18 cellular contexts compared by ENCODE assay signal in the genomic region with DNA sequence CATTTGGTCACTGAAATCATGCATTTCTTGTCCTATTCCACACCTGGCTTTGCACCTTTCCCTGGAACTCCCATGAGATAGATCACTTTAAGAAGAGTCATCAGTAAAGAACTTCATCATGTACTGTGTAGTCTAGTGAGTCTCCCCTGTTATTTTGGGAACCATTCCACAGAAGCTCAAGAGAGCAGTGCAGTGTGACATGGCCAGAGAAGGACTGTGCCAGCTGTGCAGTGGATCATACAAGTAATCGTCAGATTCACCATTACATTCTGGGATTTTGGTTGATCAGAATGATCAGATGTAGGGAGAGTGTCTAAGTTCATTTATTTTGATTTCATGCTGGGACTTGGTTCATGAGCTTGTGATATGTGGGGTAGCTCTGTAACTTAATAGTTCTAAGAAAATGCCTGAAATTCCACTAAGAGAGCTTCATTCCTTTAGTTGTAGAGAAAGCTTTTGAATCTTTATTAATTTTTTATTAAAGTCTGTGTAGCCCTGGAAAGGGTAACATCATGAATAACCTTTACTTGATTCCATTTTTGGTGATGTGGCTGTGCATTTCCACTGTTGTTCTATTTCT.
DNase-seq lines count a peak whose midpoint lies in the region; FAIRE-seq and TF ChIP-seq lines count a peak whose summit lies in the region.
"Had no signal": no experiment of that assay in that cellular context is flagged by ENCODE, and none has a peak within 500 bp of the region (broad histone marks: within the 10 kb centered on the region; RNA-seq: fewer than 3 reads in every experiment).

No MANE protein-coding gene starts in this region.

- H3K27me3 ChIP-seq in adipocyte (replicated peaks; ENCODE audit: control insufficient read depth, insufficient read depth, low read length): no peaks in the 10 kb centered on the region
- H3K27me3 ChIP-seq: colonic mucosa had no signal

- TF ChIP-seq POLR2A in GM12891 (IDR thresholded peaks at IDR 0.05; ENCODE audit: low read depth, low read length): no peak

- H3K36me3 ChIP-seq in adipocyte (ENCODE audit: control insufficient read depth, insufficient read depth, low read length, severe bottlenecking): no peaks in the 10 kb centered on the region
- H3K36me3 ChIP-seq: colonic mucosa, left ventricle myocardium inferior had no signal

- peak; percentile 29 for DNase-seq in GM03348 (ENCODE audit: low spot score)
- peak; percentile 39 for DNase-seq in adipocyte (ENCODE audit: low read depth)
- DNase-seq in kidney glomerular epithelial cell (lab: John Stamatoyannopoulos, UW): peak; percentile 66
- DNase-seq in stromal cell of bone marrow (ENCODE audit: low read depth): peak; percentile 45
- DNase-seq in GM12891 (ENCODE audit: insufficient read length, low spot score): no peak
- DNase-seq in NCI-H1105 treated with DMSO at 0.1 percent for 48 hours (lab: John Stamatoyannopoulos, UW): no peak
- DNase-seq in 8988T: no peak
- DNase-seq: activated CD4-positive, alpha-beta T cell treated with anti-CD3 and anti-CD28 coated beads for 36 hours; AML-193; colonic mucosa; DMS53; head of caudate nucleus; left ventricle myocardium inferior; NCI-H2081 treated with DMSO at 0.1 percent for 48 hours; SHP77 treated with DMSO at 0.1 percent for 48 hours; T-cell had no signal

- no peak overlapping the region for H3K4me3 ChIP-seq in adipocyte (ENCODE audit: low read length)
- H3K4me3 ChIP-seq: colonic mucosa, GM12878, left ventricle myocardium inferior had no signal

- peaks cover 12% of the 10 kb centered on the region for H3K4me1 ChIP-seq in adipocyte (ENCODE audit: control insufficient read depth, insufficient read depth, low read length)
- H3K4me1 ChIP-seq: colonic mucosa, left ventricle myocardium inferior had no signal

- H3K9ac ChIP-seq in adipocyte (ENCODE audit: low read length): no peak overlapping the region

- no peak for FAIRE-seq in GM12891 (lab: Jason Lieb, UNC)
- FAIRE-seq: GM12878, urothelium cell line had no signal

- no peaks in the 10 kb centered on the region for H3K9me3 ChIP-seq in adipocyte (ENCODE audit: control insufficient read depth, low read length)
- H3K9me3 ChIP-seq: colonic mucosa, left ventricle myocardium inferior had no signal

TF ChIP-seq in GM12891, 5 proteins besides CTCF, POLR2A, EP300 and RAD21:
- TF ChIP-seq TAF1 (IDR thresholded peaks at IDR 0.05; ENCODE audit: low read depth, low read length) (no peak), POLR2AphosphoS5 (IDR thresholded peaks at IDR 0.05; ENCODE audit: low read depth, low read length) (no peak), PAX5 (IDR thresholded peaks at IDR 0.05; ENCODE audit: insufficient read depth, low read length, severe bottlenecking) (no peak), SPI1 (IDR thresholded peaks at IDR 0.05; ENCODE audit: low read depth, low read length) (no peak), POU2F2 (IDR thresholded peaks at IDR 0.05; ENCODE audit: low read depth, low read length) (no peak)
TF ChIP-seq in GM12891: peak in this region for 0.

Comparison
In these comparisons a context has a peak if more than half of its experiments do, and no peak if none do; other contexts are left out.
1. DNase-seq: peak in GM03348 (single experiment), adipocyte (single experiment), kidney glomerular epithelial cell (single experiment) and stromal cell of bone marrow (single experiment); none in GM12891 (single experiment), NCI-H1105 treated with DMSO at 0.1 percent for 48 hours (single experiment) and 8988T (single experiment).